ENCODE assay signal across 9 cellular contexts in the genomic region with DNA sequence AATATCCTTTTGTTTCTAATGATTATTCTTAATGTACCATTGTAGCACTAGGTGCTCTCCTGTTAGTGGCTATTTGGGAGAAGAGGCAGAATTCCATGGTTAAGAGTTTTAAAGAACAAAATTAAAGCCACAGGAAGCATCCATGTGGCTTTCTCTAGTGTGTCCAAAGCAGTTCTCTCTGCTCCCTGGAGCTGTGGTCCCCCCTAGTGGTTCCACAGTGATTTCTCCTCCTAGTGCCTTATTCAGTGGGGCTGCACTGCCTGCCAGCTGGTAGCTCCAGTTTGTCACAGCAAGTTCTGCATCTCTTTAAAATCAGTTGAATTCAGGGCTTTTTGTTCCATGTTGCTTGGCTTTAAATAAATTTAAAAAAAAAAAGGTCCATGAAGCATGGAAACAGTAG. TPM values are rescaled to one million over a fixed set of nuclear protein-coding genes. Genes with fewer than 3 reads are reported as not detected.
DNase-seq lines count a peak whose midpoint lies in the region; ATAC-seq and TF ChIP-seq lines count a peak whose summit lies in the region.
"Had no signal": no experiment of that assay in that cellular context is flagged by ENCODE, and none has a peak within 500 bp of the region (broad histone marks: within the 10 kb centered on the region; RNA-seq: fewer than 3 reads in every experiment).

No MANE protein-coding gene starts in this region.

- H3K4me1 Mint-ChIP-seq in neural crest cell, result peaks cover 13% of the 10 kb centered on the region
- H3K4me1 Mint-ChIP-seq: memory B cell had no signal

- ATAC-seq in HCT116, result peak; percentile 98

- POLR2A ChIA-PET in HCT116 (lab: Charles Lee), result no interaction called here

- no peaks in the 10 kb centered on the region for H3K36me3 ChIP-seq in HCT116 (ENCODE audit: control insufficient read depth in 1 of 2, insufficient read depth in 2 of 2, low read length in 2 of 2)

- H3K9me2 ChIP-seq in HCT116 (ENCODE audit: insufficient read depth), result no peaks in the 10 kb centered on the region

- in situ Hi-C loops in Caki2 (cut with HindIII; ENCODE audit: low pct_unique_long_range_greater_than_20kb, low sequenced_read_pairs), result no loop called here

- H3K36me3 Mint-ChIP-seq in neural crest cell (ENCODE audit: low read depth), result no peaks in the 10 kb centered on the region
- H3K36me3 Mint-ChIP-seq: memory B cell had no signal

- TF ChIP-seq RAD21 in HCT116 (IDR thresholded peaks at IDR 0.05; ENCODE audit: low read depth), result peak; percentile 70

- H3K27me3 Mint-ChIP-seq in neural crest cell (ENCODE audit: low read depth), result peaks cover 5% of the 10 kb centered on the region

- no TSS peak for BruUV-seq in HCT116 (replicated peaks; lab: Mats Ljungman, UMichigan)

- DNase-seq in Caki2 (ENCODE audit: low read depth), result peak; percentile 14
- DNase-seq in HCT116 (ENCODE audit: low read depth, low spot score), result peak; percentile 23
- DNase-seq in SKM-1 treated with dmso at 0.1 percent for 144 hours (lab: John Stamatoyannopoulos, UW; ENCODE audit: unreplicated experiment), result peak; percentile 29
- peak; percentile 84 for DNase-seq in fibroblast of mammary gland (ENCODE audit: low read depth)
- DNase-seq in neural crest cell (ENCODE audit: low read depth, low spot score), result peak; percentile 11
- DNase-seq in stimulated activated naive CD4-positive, alpha-beta T cell (lab: John Stamatoyannopoulos, UW), result no peak
- no peak for DNase-seq in effector CD4-positive, alpha-beta T cell
- no peak for DNase-seq in mesenteric fat pad (ENCODE audit: low spot score)

- RAD21 ChIA-PET in HCT116 (lab: Charles Lee; ENCODE audit: low non-redundant PET in 1 of 2, low total read pairs in 2 of 2, uncharacterized antibody in 2 of 2, unreplicated experiment in 2 of 2), result interaction anchor here (0.8 to 1.1 kb wide), 3 partner anchors 418 to 419 kb away, joined by 3 to 7 read pairs (median 3); no protein-coding TSS in a partner anchor

- no peaks in the 10 kb centered on the region for H3K4me1 ChIP-seq in HCT116 (ENCODE audit: control insufficient read depth in 1 of 2, insufficient read depth in 2 of 2, low read length in 2 of 2)

- H3K9me3 Mint-ChIP-seq in neural crest cell, result peaks cover 4% of the 10 kb centered on the region

- H3K79me2 ChIP-seq in HCT116 (ENCODE audit: insufficient read depth, low read length), result no peaks in the 10 kb centered on the region

- TF ChIP-seq CTCF in HCT116 (IDR thresholded peaks at IDR 0.05 in 2 of 3, conservative IDR thresholded peaks at IDR 0.05 in 1 of 3; ENCODE audit: borderline replicate concordance in 1 of 3, insufficient read depth in 1 of 3, low read depth in 2 of 3, low read length in 2 of 3) (peak; percentile 40 to 70 (median 66); a peak in 5 of 6 replicates), fibroblast of mammary gland (conservative IDR thresholded peaks at IDR 0.05; ENCODE audit: control insufficient read depth, insufficient read depth, low read depth, low read length) (peak; percentile 97), neural crest cell (conservative IDR thresholded peaks at IDR 0.05) (peak; percentile 57)

- H3K9me3 ChIP-seq in HCT116 (ENCODE audit: control insufficient read depth in 1 of 2, insufficient read depth in 1 of 2, low read depth in 1 of 2, low read length in 2 of 2), result no peaks in the 10 kb centered on the region

- peaks cover 13% of the 10 kb centered on the region; the same call in 1 of the 2 replicates for H3K27me3 ChIP-seq in HCT116 (ENCODE audit: insufficient read depth, low read length)

- H3K4me2 ChIP-seq in HCT116 (ENCODE audit: low read length), result no peak overlapping the region

- no peak overlapping the region for H3K27ac Mint-ChIP-seq in neural crest cell (ENCODE audit: unreplicated experiment)
- H3K27ac Mint-ChIP-seq: memory B cell had no signal

- CTCF ChIA-PET in HCT116 (lab: Charles Lee), result interaction anchor here (0.6 to 1.3 kb wide), 4 partner anchors 61 to 433 kb away, joined by 3 to 7 read pairs (median 4); no protein-coding TSS in a partner anchor

- intact Hi-C loops in HCT116 (cut with micrococcal nuclease), result loop anchor here (1.0 to 2.0 kb wide), 2 partner anchors 411 to 420 kb away; no protein-coding TSS in a partner anchor

- TF ChIP-seq POLR2A in HCT116 (IDR thresholded peaks at IDR 0.05; ENCODE audit: borderline replicate concordance, extremely low read depth, insufficient read depth, insufficient read length), result no peak

- H2AFZ ChIP-seq in HCT116 (ENCODE audit: low read depth, low read length, poor library complexity, severe bottlenecking), result peak overlapping the region; percentile 63

- no peak overlapping the region for H3K4me3 ChIP-seq in HCT116 (replicated peaks in 1 of 2; ENCODE audit: low read depth in 1 of 2, low read length in 2 of 2)
- no peak overlapping the region for H3K4me3 ChIP-seq in fibroblast of mammary gland (ENCODE audit: control insufficient read depth, low read depth, low read length)

- H4K20me1 ChIP-seq in HCT116 (ENCODE audit: insufficient read depth), result no peaks in the 10 kb centered on the region

- H3K4me3 Mint-ChIP-seq in neural crest cell, result no peak overlapping the region
- H3K4me3 Mint-ChIP-seq: memory B cell had no signal

- H3K9ac ChIP-seq in HCT116 (ENCODE audit: low read length), result no peak overlapping the region

- no peak overlapping the region for H3K27ac ChIP-seq in HCT116 (ENCODE audit: low read depth, low read length)

TF ChIP-seq in HCT116, 20 proteins besides CTCF, POLR2A, EP300 and RAD21 (continues in another document):
- no peak for TF ChIP-seq POLR2AphosphoS5 (IDR thresholded peaks at IDR 0.05; ENCODE audit: low read depth, low read length)
- no peak for TF ChIP-seq ZFX (IDR thresholded peaks at IDR 0.05)
- no peak for TF ChIP-seq CBX3 (IDR thresholded peaks at IDR 0.05; ENCODE audit: low read depth)
- TF ChIP-seq, protein P1, sequence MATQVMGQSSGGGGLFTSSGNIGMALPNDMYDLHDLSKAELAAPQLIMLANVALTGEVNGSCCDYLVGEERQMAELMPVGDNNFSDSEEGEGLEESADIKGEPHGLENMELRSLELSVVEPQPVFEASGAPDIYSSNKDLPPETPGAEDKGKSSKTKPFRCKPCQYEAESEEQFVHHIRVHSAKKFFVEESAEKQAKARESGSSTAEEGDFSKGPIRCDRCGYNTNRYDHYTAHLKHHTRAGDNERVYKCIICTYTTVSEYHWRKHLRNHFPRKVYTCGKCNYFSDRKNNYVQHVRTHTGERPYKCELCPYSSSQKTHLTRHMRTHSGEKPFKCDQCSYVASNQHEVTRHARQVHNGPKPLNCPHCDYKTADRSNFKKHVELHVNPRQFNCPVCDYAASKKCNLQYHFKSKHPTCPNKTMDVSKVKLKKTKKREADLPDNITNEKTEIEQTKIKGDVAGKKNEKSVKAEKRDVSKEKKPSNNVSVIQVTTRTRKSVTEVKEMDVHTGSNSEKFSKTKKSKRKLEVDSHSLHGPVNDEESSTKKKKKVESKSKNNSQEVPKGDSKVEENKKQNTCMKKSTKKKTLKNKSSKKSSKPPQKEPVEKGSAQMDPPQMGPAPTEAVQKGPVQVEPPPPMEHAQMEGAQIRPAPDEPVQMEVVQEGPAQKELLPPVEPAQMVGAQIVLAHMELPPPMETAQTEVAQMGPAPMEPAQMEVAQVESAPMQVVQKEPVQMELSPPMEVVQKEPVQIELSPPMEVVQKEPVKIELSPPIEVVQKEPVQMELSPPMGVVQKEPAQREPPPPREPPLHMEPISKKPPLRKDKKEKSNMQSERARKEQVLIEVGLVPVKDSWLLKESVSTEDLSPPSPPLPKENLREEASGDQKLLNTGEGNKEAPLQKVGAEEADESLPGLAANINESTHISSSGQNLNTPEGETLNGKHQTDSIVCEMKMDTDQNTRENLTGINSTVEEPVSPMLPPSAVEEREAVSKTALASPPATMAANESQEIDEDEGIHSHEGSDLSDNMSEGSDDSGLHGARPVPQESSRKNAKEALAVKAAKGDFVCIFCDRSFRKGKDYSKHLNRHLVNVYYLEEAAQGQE (IDR thresholded peaks at IDR 0.05; ENCODE audit: low read depth), result no peak
- no peak for TF ChIP-seq ELF1 (IDR thresholded peaks at IDR 0.05; ENCODE audit: borderline replicate concordance, low read depth)
- TF ChIP-seq, protein P2, sequence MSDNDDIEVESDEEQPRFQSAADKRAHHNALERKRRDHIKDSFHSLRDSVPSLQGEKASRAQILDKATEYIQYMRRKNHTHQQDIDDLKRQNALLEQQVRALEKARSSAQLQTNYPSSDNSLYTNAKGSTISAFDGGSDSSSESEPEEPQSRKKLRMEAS (IDR thresholded peaks at IDR 0.05), result no peak
- no peak for TF ChIP-seq EZH2 (IDR thresholded peaks at IDR 0.05)
- no peak for TF ChIP-seq SRF (IDR thresholded peaks at IDR 0.05; ENCODE audit: low read depth)
- no peak for TF ChIP-seq EGR1 (IDR thresholded peaks at IDR 0.05; ENCODE audit: low read depth)
- TF ChIP-seq TCF7L2 (IDR thresholded peaks at IDR 0.05; ENCODE audit: borderline replicate concordance, extremely low read depth, insufficient read depth, insufficient read length), result no peak
- no peak for TF ChIP-seq EZH2phosphoT487 (IDR thresholded peaks at IDR 0.05; ENCODE audit: borderline replicate concordance)
- TF ChIP-seq FOSL1 (IDR thresholded peaks at IDR 0.05; ENCODE audit: low read depth), result no peak
- TF ChIP-seq ZNF274 (IDR thresholded peaks at IDR 0.05; ENCODE audit: low read depth, low read length), result no peak
- no peak for TF ChIP-seq JUND (IDR thresholded peaks at IDR 0.05)
- TF ChIP-seq SP1 (IDR thresholded peaks at IDR 0.05; ENCODE audit: low read depth), result no peak
- TF ChIP-seq, protein P3, sequence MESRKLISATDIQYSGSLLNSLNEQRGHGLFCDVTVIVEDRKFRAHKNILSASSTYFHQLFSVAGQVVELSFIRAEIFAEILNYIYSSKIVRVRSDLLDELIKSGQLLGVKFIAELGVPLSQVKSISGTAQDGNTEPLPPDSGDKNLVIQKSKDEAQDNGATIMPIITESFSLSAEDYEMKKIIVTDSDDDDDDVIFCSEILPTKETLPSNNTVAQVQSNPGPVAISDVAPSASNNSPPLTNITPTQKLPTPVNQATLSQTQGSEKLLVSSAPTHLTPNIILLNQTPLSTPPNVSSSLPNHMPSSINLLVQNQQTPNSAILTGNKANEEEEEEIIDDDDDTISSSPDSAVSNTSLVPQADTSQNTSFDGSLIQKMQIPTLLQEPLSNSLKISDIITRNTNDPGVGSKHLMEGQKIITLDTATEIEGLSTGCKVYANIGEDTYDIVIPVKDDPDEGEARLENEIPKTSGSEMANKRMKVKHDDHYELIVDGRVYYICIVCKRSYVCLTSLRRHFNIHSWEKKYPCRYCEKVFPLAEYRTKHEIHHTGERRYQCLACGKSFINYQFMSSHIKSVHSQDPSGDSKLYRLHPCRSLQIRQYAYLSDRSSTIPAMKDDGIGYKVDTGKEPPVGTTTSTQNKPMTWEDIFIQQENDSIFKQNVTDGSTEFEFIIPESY (IDR thresholded peaks at IDR 0.05; ENCODE audit: extremely low read depth, insufficient replicate concordance, low read length), result no peak

RNA-seq across cellular contexts. Expression of a gene that starts 39.6 kb away (rescaled TPM):
- total RNA-seq in Caki2 (2014; rRNA removed; shearing (Covaris generic); ENCODE audit: low replicate concordance), result 1.4 and 4.3 TPM in 2 replicates
- total RNA-seq in HCT116 (2021; ENCODE audit: unreplicated experiment) (44.3 TPM), neural crest cell (38.0 and 54.6 TPM in 2 replicates), mesenteric fat pad (22.4 TPM)
- polyA plus RNA-seq in HCT116 (2012), result 9.1 and 10.3 TPM in 2 replicates

Comparison
In these comparisons a context has a peak if more than half of its experiments do, and no peak if none do; other contexts are left out.
1. DNase-seq: peak in Caki2 (single experiment), HCT116 (single experiment), SKM-1 treated with dmso at 0.1 percent for 144 hours (single experiment), fibroblast of mammary gland (single experiment) and neural crest cell (single experiment); none in stimulated activated naive CD4-positive, alpha-beta T cell (0 of 6), effector CD4-positive, alpha-beta T cell (single experiment) and mesenteric fat pad (single experiment).
2. Peak in every context shown above with its lines, with median percentiles within 50 percentile points of each other: CTCF ChIP-seq.